ENCODE assay signal across 20 cellular contexts in genomic region chr20:59214619-59215547, GRCh38. TPM values are rescaled to one million over a fixed set of nuclear protein-coding genes. Genes with fewer than 3 reads are reported as not detected.
DNase-seq lines count a peak whose midpoint lies in the region; ATAC-seq and TF ChIP-seq lines count a peak whose summit lies in the region.
"Had no signal": no experiment of that assay in that cellular context is flagged by ENCODE, and none has a peak within 500 bp of the region (broad histone marks: within the 10 kb centered on the region; RNA-seq: fewer than 3 reads in every experiment).

No MANE protein-coding gene starts in this region.

- peaks cover 84% of the 10 kb centered on the region for H3K36me3 Mint-ChIP-seq in CD8-positive, alpha-beta T cell
- no peaks in the 10 kb centered on the region for H3K36me3 Mint-ChIP-seq in osteocyte (ENCODE audit: unreplicated experiment)

- no peak for DNase-seq in CD8-positive, alpha-beta T cell
- DNase-seq in NCI-H460 (ENCODE audit: extremely low read depth, low read depth): peak; percentile 84
- peak; percentile 21 for DNase-seq in osteocyte (ENCODE audit: extremely low spot score, unreplicated experiment)
- no peak for DNase-seq in NCI-H524 (lab: John Stamatoyannopoulos, UW)
- DNase-seq in NCI-H2196 treated with DMSO at 0.1 percent for 48 hours (lab: John Stamatoyannopoulos, UW; ENCODE audit: unreplicated experiment): no peak
- DNase-seq in right atrium auricular region (ENCODE audit: low spot score): no peak
- DNase-seq: DMS79, H9, Kasumi-1, NCI-H1417, NCI-H1694 treated with DMSO at 0.1 percent for 48 hours, NCI-H2107, NCI-H510A, NCI-H748 treated with DMSO at 0.1 percent for 48 hours, Peyer's patch had no signal

- TF ChIP-seq CTCF in CD8-positive, alpha-beta T cell (IDR thresholded peaks at IDR 0.05): no peak
- TF ChIP-seq CTCF in osteocyte (IDR thresholded peaks at IDR 0.05) (no peak), right atrium auricular region (IDR thresholded peaks at IDR 0.05) (no peak)

- intact Hi-C loops in CD8-positive, alpha-beta T cell (cut with DNase I, micrococcal nuclease): no loop called here

- H3K9ac ChIP-seq in endocrine pancreas (ENCODE audit: control insufficient read depth, insufficient read depth, low read length): no peak overlapping the region
- H3K9ac ChIP-seq: BLaER1 treated with 17β-estradiol and CSF1 and Interleukin-3, amounts not matched to agents 10 nM and 100 nM had no signal

- CTCF ChIA-PET in CD8-positive, alpha-beta T cell (lab: Charles Lee): interaction anchor here (0.7 to 3.5 kb wide), 5 partner anchors 15 to 189 kb away, joined by 3 to 23 read pairs (median 3); no protein-coding TSS in a partner anchor

- H3K4me1 ChIP-seq in CD8-positive, alpha-beta T cell (ENCODE audit: insufficient read depth, low read length): no peaks in the 10 kb centered on the region
- H3K4me1 ChIP-seq in endocrine pancreas (ENCODE audit: control insufficient read depth, insufficient read depth, low read length) (peaks cover 14% of the 10 kb centered on the region), right atrium auricular region (no peaks in the 10 kb centered on the region)
- H3K4me1 ChIP-seq: Peyer's patch had no signal

- peaks cover 23% of the 10 kb centered on the region for H3K36me3 ChIP-seq in CD8-positive, alpha-beta T cell (ENCODE audit: insufficient read depth, low read length)
- H3K36me3 ChIP-seq in endocrine pancreas (ENCODE audit: control insufficient read depth, insufficient read depth, low read length) (no peaks in the 10 kb centered on the region), right atrium auricular region (no peaks in the 10 kb centered on the region)
- H3K36me3 ChIP-seq: BLaER1 treated with 17β-estradiol and CSF1 and Interleukin-3, amounts not matched to agents 10 nM and 100 nM; Peyer's patch; SJCRH30 had no signal

- H3K27me3 Mint-ChIP-seq in CD8-positive, alpha-beta T cell (ENCODE audit: low read depth): no peaks in the 10 kb centered on the region
- peaks cover 19% of the 10 kb centered on the region for H3K27me3 Mint-ChIP-seq in osteocyte (ENCODE audit: unreplicated experiment)

- peaks cover 5% of the 10 kb centered on the region for H3K4me1 Mint-ChIP-seq in CD8-positive, alpha-beta T cell (ENCODE audit: low read depth)
- H3K4me1 Mint-ChIP-seq in osteocyte (ENCODE audit: unreplicated experiment): no peaks in the 10 kb centered on the region

- POLR2A ChIA-PET in CD8-positive, alpha-beta T cell (lab: Charles Lee): interaction anchor here (0.7 kb wide), 1 partner anchor 8 kb away, joined by 3 read pairs; no protein-coding TSS in a partner anchor

- H3K27ac Mint-ChIP-seq in CD8-positive, alpha-beta T cell: peak overlapping the region; percentile 14
- no peak overlapping the region for H3K27ac Mint-ChIP-seq in osteocyte (ENCODE audit: unreplicated experiment)
- H3K27ac Mint-ChIP-seq: H9 had no signal

- H3K4me3 ChIP-seq in CD8-positive, alpha-beta T cell (ENCODE audit: low read depth, low read length): no peak overlapping the region
- H3K4me3 ChIP-seq in endocrine pancreas (ENCODE audit: control insufficient read depth, insufficient read depth, low read length): peak overlapping the region; percentile 41
- H3K4me3 ChIP-seq in right atrium auricular region: no peak overlapping the region
- H3K4me3 ChIP-seq: BLaER1 treated with 17β-estradiol and CSF1 and Interleukin-3, amounts not matched to agents 10 nM and 100 nM; GM12878; Peyer's patch; SJCRH30 had no signal

- H3K9me3 ChIP-seq in CD8-positive, alpha-beta T cell (ENCODE audit: low read length): no peaks in the 10 kb centered on the region
- no peaks in the 10 kb centered on the region for H3K9me3 ChIP-seq in endocrine pancreas (ENCODE audit: control insufficient read depth, low read length)
- no peaks in the 10 kb centered on the region for H3K9me3 ChIP-seq in right atrium auricular region
- H3K9me3 ChIP-seq: BLaER1 treated with 17β-estradiol and CSF1 and Interleukin-3, amounts not matched to agents 10 nM and 100 nM; Peyer's patch; SJCRH30 had no signal

- H3K27me3 ChIP-seq in CD8-positive, alpha-beta T cell (ENCODE audit: insufficient read depth, low read length): no peaks in the 10 kb centered on the region
- H3K27me3 ChIP-seq in endocrine pancreas (ENCODE audit: control insufficient read depth, insufficient read depth, low read length) (no peaks in the 10 kb centered on the region), right atrium auricular region (no peaks in the 10 kb centered on the region)
- H3K27me3 ChIP-seq: BLaER1 treated with 17β-estradiol and CSF1 and Interleukin-3, amounts not matched to agents 10 nM and 100 nM; Peyer's patch; SJCRH30 had no signal

- no peak overlapping the region for H3K4me3 Mint-ChIP-seq in CD8-positive, alpha-beta T cell
- no peak overlapping the region for H3K4me3 Mint-ChIP-seq in osteocyte (ENCODE audit: unreplicated experiment)
- H3K4me3 Mint-ChIP-seq: H9 had no signal

- H3K9me3 Mint-ChIP-seq in CD8-positive, alpha-beta T cell: no peaks in the 10 kb centered on the region
- H3K9me3 Mint-ChIP-seq in osteocyte (ENCODE audit: unreplicated experiment): no peaks in the 10 kb centered on the region
- H3K9me3 Mint-ChIP-seq: H9 had no signal

- ATAC-seq in CD8-positive, alpha-beta T cell: no peak
- ATAC-seq: GM12878 had no signal

- no peak overlapping the region for H3K27ac ChIP-seq in CD8-positive, alpha-beta T cell (ENCODE audit: low read depth, low read length)
- no peak overlapping the region for H3K27ac ChIP-seq in right atrium auricular region
- H3K27ac ChIP-seq: BLaER1 treated with 17β-estradiol and CSF1 and Interleukin-3, amounts not matched to agents 10 nM and 100 nM; Peyer's patch; SJCRH30 had no signal

RNA-seq across cellular contexts. Expression of gene ZNF831, which starts 51.3 kb away (rescaled TPM):
- 10 to 100 TPM; 15.3 to 16.3 TPM for total RNA-seq in CD8-positive, alpha-beta T cell
- 0.37 and 0.40 TPM in 2 replicates for total RNA-seq in NCI-H460 (2014; rRNA removed; shearing (Covaris generic))
- polyA plus RNA-seq in NCI-H460 (2014; cell fraction: nucleus; rRNA removed): 0.39 and 0.81 TPM in 2 replicates
- total RNA-seq in osteocyte (not detected in 2 replicates), right atrium auricular region (under 1 TPM; 0.19 to 0.47 TPM)
- total RNA-seq: H9, MCF 10A had no signal

Comparison
In these comparisons a context has a peak if more than half of its experiments do, and no peak if none do; other contexts are left out.
1. DNase-seq: peak in NCI-H460 (single experiment) and osteocyte (single experiment); none in CD8-positive, alpha-beta T cell (0 of 7), NCI-H524 (0 of 2), NCI-H2196 treated with DMSO at 0.1 percent for 48 hours (single experiment) and right atrium auricular region (single experiment).
2. RNA of gene ZNF831, which starts 51.3 kb away (total RNA-seq): 15.3 to 16.3 TPM in CD8-positive, alpha-beta T cell; 0.19 to 0.47 TPM in right atrium auricular region, 0.37 to 0.40 TPM in NCI-H460 and not detected in osteocyte; every median in the first group is over 10 times any median in the second.